In the genomic region with DNA sequence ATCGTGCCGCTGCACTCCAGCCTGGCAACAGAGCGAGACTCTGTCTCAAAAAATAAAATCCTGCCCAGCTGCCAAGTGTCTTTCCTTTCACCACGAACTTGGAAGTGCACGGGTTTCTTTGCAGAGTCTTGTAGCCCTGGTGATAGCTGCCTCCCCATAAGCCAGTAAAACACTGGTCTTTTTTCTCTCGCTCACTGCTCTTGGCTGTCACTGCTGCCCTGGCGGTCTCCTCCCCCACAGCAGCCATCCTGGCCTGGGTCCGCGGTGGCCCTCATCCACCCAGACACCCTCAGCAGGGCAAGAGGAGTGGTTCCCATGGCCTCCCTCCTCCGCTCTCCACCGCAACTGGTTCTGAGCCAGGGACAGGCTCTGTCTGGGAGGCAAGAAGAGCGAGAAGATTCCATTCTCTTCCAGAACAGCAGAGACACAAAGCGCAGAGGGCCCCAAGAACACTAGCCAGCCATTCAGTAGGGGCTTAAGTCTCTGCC, we compare ENCODE assay signal across 10 cellular contexts. TPM values are rescaled to one million over a fixed set of nuclear protein-coding genes. Genes with fewer than 3 reads are reported as not detected.
A peak's percentile ranks its signal among the peaks of the same experiment; 100 is the strongest.
DNase-seq lines count a peak whose midpoint lies in the region; ATAC-seq and TF ChIP-seq lines count a peak whose summit lies in the region.
"Had no signal": no experiment of that assay in that cellular context is flagged by ENCODE, and none has a peak within 500 bp of the region (broad histone marks: within the 10 kb centered on the region; RNA-seq: fewer than 3 reads in every experiment).

No MANE protein-coding gene starts in this region.

- H3K4me1 ChIP-seq in HUES48 (ENCODE audit: control insufficient read depth, insufficient read depth, low read length) (peaks cover 45% of the 10 kb centered on the region), iPS-20b (ENCODE audit: insufficient read depth, low read length) (peaks cover 41% of the 10 kb centered on the region; the same call in 1 of the 2 replicates), SJCRH30 (peaks cover 1% of the 10 kb centered on the region; the same call in 1 of the 2 replicates)

- DNase-seq in skeletal muscle cell (ENCODE audit: low read depth) (peak; percentile 54), SJCRH30 (no peak), NCI-H748 treated with DMSO at 0.1 percent for 48 hours (lab: John Stamatoyannopoulos, UW) (no peak)
- DNase-seq in T-helper 2 cell treated with Interferon-gamma antibody and Interleukin-4, amounts not matched to agents 5 μg/mL and 100 μg/mL, for 36 hours (ENCODE audit: low spot score), result no peak
- DNase-seq: GDM1, NCI-H2029 treated with DMSO at 0.1 percent for 48 hours had no signal

- H3K36me3 Mint-ChIP-seq in brain, result peaks cover 48% of the 10 kb centered on the region
- peaks cover 20% of the 10 kb centered on the region for H3K36me3 Mint-ChIP-seq in T-helper 2 cell treated with Interferon-gamma antibody and Interleukin-4, amounts not matched to agents 5 μg/mL and 100 μg/mL, for 36 hours (ENCODE audit: low read depth)

- H3K27me3 ChIP-seq in HUES48 (ENCODE audit: control insufficient read depth, insufficient read depth, low read length) (no peaks in the 10 kb centered on the region), iPS-20b (ENCODE audit: insufficient read depth, low read length) (no peaks in the 10 kb centered on the region), SJCRH30 (no peaks in the 10 kb centered on the region)

- H3K9me3 ChIP-seq in HUES48 (ENCODE audit: control insufficient read depth, insufficient read depth, low read length) (no peaks in the 10 kb centered on the region), iPS-20b (ENCODE audit: insufficient read depth, low read depth, low read length) (no peaks in the 10 kb centered on the region), SJCRH30 (replicated peaks) (no peaks in the 10 kb centered on the region)

- no peak for TF ChIP-seq CTCF in brain (conservative IDR thresholded peaks at IDR 0.05)

- H3K4me1 Mint-ChIP-seq in brain, result peaks cover 94% of the 10 kb centered on the region
- H3K4me1 Mint-ChIP-seq in T-helper 2 cell treated with Interferon-gamma antibody and Interleukin-4, amounts not matched to agents 5 μg/mL and 100 μg/mL, for 36 hours (ENCODE audit: low read depth), result no peaks in the 10 kb centered on the region

- ATAC-seq in HG03432 (IDR thresholded peaks at IDR 0.05; ENCODE audit: unreplicated experiment), result no peak

- no peaks in the 10 kb centered on the region for H3K9me3 Mint-ChIP-seq in brain
- no peaks in the 10 kb centered on the region for H3K9me3 Mint-ChIP-seq in T-helper 2 cell treated with Interferon-gamma antibody and Interleukin-4, amounts not matched to agents 5 μg/mL and 100 μg/mL, for 36 hours

- H3K4me3 ChIP-seq in HUES48 (ENCODE audit: low read depth, low read length) (no peak overlapping the region), iPS-20b (ENCODE audit: low read length) (no peak overlapping the region; the same call in 1 of the 2 replicates), skeletal muscle cell (ENCODE audit: low read depth, low read length) (no peak overlapping the region), SJCRH30 (no peak overlapping the region)

- H3K4me3 Mint-ChIP-seq in brain, result peak overlapping the region; percentile 67 to 79 (median 76)
- H3K4me3 Mint-ChIP-seq in T-helper 2 cell treated with Interferon-gamma antibody and Interleukin-4, amounts not matched to agents 5 μg/mL and 100 μg/mL, for 36 hours, result no peak overlapping the region

- H3K27ac ChIP-seq in HUES48 (ENCODE audit: low read depth, low read length) (peak overlapping the region; percentile 87), iPS-20b (ENCODE audit: low read length) (peak overlapping the region; percentile 61), SJCRH30 (no peak overlapping the region)

- H3K36me3 ChIP-seq in HUES48 (ENCODE audit: control insufficient read depth, insufficient read depth, low read length) (peaks cover 31% of the 10 kb centered on the region), iPS-20b (ENCODE audit: insufficient read depth, low read depth, low read length) (peaks cover 37% of the 10 kb centered on the region), SJCRH30 (peaks cover 12% of the 10 kb centered on the region)

- H3K27ac Mint-ChIP-seq in brain, result peak overlapping the region; percentile 93 to 97 (median 95)
- no peak overlapping the region for H3K27ac Mint-ChIP-seq in T-helper 2 cell treated with Interferon-gamma antibody and Interleukin-4, amounts not matched to agents 5 μg/mL and 100 μg/mL, for 36 hours

- H3K27me3 Mint-ChIP-seq in brain, result no peaks in the 10 kb centered on the region
- H3K27me3 Mint-ChIP-seq in T-helper 2 cell treated with Interferon-gamma antibody and Interleukin-4, amounts not matched to agents 5 μg/mL and 100 μg/mL, for 36 hours (ENCODE audit: low read depth), result no peaks in the 10 kb centered on the region

- H3K9ac ChIP-seq in HUES48 (ENCODE audit: low read depth, low read length) (no peak overlapping the region), iPS-20b (ENCODE audit: low read depth, low read length) (peak overlapping the region; percentile 79; the same call in 1 of the 2 replicates)

RNA-seq across cellular contexts. Expression of a gene that starts 44.4 kb away (rescaled TPM):
- 14.7 TPM for polyA plus RNA-seq in brain (ENCODE audit: insufficient read depth, low read depth, low replicate concordance)
- total RNA-seq in SJCRH30 (2014; rRNA removed; shearing (Covaris generic)), result 8.2 and 9.5 TPM in 2 replicates
